14 cellular contexts compared by ENCODE assay signal in the genomic region with DNA sequence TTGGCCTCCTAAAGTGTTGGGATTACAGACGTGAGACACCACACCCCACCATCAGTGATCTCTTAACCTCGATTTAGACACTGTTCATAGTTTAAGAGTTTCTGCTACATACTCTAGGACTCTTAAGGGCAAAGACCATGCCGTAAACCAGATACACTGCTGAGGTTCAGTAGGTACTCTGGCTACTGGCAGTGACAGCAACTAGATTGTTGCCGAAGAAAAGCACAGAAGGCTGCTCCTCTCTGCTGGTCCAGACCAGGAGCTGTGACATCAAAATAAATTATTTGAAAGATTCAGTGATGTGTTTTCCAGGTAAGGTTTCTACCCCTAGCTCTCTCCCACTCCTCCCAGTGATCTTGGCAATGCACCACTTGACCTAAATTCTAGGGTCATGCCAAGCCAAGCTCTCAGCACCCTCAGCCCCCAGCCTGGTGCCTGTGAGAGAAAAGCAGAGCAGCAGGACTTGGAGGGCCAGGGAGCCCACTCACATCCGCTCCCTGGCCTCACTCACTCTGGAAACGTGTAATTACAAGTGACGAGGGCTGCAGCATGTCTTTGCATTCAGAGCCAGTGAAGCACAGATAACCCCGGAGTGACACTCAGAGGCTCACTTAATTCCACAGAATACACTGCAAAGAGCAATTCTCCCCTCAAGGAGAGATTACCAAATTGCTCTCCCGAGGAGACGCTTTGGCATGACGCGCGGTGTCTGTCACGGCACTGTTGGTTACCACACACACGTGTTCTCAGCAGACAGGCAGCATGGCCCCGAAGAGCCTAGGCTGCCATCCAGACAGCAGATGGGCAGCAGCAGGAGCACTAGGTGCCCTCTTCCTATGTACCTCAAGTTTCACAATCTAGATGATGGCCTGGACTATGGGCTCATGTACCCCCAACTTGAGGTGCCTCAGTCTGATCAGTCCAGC.
A peak's percentile ranks its signal among the peaks of the same experiment; 100 is the strongest.
DNase-seq lines count a peak whose midpoint lies in the region; ATAC-seq lines count a peak whose summit lies in the region.
"Had no signal": no experiment of that assay in that cellular context is flagged by ENCODE, and none has a peak within 500 bp of the region (broad histone marks: within the 10 kb centered on the region; RNA-seq: fewer than 3 reads in every experiment).

No MANE protein-coding gene starts in this region.

- H3K27ac ChIP-seq in skeletal muscle tissue (ENCODE audit: low read depth, low read length): no peak overlapping the region
- H3K27ac ChIP-seq: BLaER1, right lobe of liver had no signal

- no peak for ATAC-seq in left lobe of liver
- no peak for ATAC-seq in HG02623 (IDR thresholded peaks at IDR 0.05; ENCODE audit: unreplicated experiment)
- ATAC-seq: natural killer cell treated with Interleukin-12 subunit alpha and Interleukin-12 subunit beta and Interleukin-15 and Interleukin-18, amount 100 ng/mL, for 72 hours had no signal

- H3K4me1 ChIP-seq in skeletal muscle tissue (ENCODE audit: control insufficient read depth in 3 of 3, insufficient read depth in 3 of 3, low read length in 3 of 3): peaks cover 34 to 52% (median 43%) of the 10 kb centered on the region in 3 donors
- H3K4me1 ChIP-seq: right lobe of liver had no signal

- H3K9me3 ChIP-seq in skeletal muscle tissue (ENCODE audit: control insufficient read depth in 3 of 3, low read length in 3 of 3): no peaks in the 10 kb centered on the region
- H3K9me3 ChIP-seq: BLaER1, right lobe of liver had no signal

- H3K36me3 ChIP-seq in skeletal muscle tissue (ENCODE audit: control insufficient read depth in 3 of 3, insufficient read depth in 3 of 3, low read length in 3 of 3): peaks cover 0 to 6% (median 3%) of the 10 kb centered on the region in 3 donors
- H3K36me3 ChIP-seq: BLaER1, right lobe of liver had no signal

- no peak overlapping the region for H3K4me3 ChIP-seq in skeletal muscle tissue (ENCODE audit: low read length in 3 of 3)
- H3K4me3 ChIP-seq: BLaER1, right lobe of liver had no signal

- peak; percentile 72 for DNase-seq in G401 (ENCODE audit: low spot score)
- DNase-seq in cerebellar cortex (ENCODE audit: low spot score): peak; percentile 62
- DNase-seq in left lobe of liver (ENCODE audit: low spot score): peak; percentile 40
- DNase-seq in UCSD-AML1 (lab: John Stamatoyannopoulos, UW; ENCODE audit: unreplicated experiment): no peak
- DNase-seq in COR-L47 (lab: John Stamatoyannopoulos, UW): no peak
- DNase-seq: anterior cingulate cortex; NCI-H187; NCI-H82; stimulated activated CD4-positive, alpha-beta T cell treated with anti-CD3 and anti-CD28 coated beads, Interleukin-2, amount 100 ng/mL, for 48 hours had no signal

- H3K9ac ChIP-seq in skeletal muscle tissue (ENCODE audit: low read depth in 1 of 3, low read length in 3 of 3): peak overlapping the region in 2 of 3 donors; percentile 16 to 17
- H3K9ac ChIP-seq: BLaER1 had no signal

- H3K27me3 ChIP-seq in skeletal muscle tissue (ENCODE audit: control insufficient read depth in 3 of 3, insufficient read depth in 3 of 3, low read length in 3 of 3): no peaks in the 10 kb centered on the region
- H3K27me3 ChIP-seq: BLaER1, right lobe of liver had no signal

- in situ Hi-C loops in G401 (cut with HindIII; ENCODE audit: low sequenced_read_pairs): no loop called here

Comparison
In these comparisons a context has a peak if more than half of its experiments do, and no peak if none do; other contexts are left out.
1. DNase-seq: peak in G401 (single experiment), cerebellar cortex (single experiment) and left lobe of liver (single experiment); none in UCSD-AML1 (single experiment) and COR-L47 (single experiment).